Comparison of ENCODE assay signal across 9 cellular contexts in genomic region chr11:120172054-120172881, GRCh38. TPM values are rescaled to one million over a fixed set of nuclear protein-coding genes. Genes with fewer than 3 reads are reported as not detected.
A peak's percentile ranks its signal among the peaks of the same experiment; 100 is the strongest.
DNase-seq lines count a peak whose midpoint lies in the region; ATAC-seq, FAIRE-seq and TF ChIP-seq lines count a peak whose summit lies in the region.
"Had no signal": no experiment of that assay in that cellular context is flagged by ENCODE, and none has a peak within 500 bp of the region (broad histone marks: within the 10 kb centered on the region; RNA-seq: fewer than 3 reads in every experiment).

No MANE protein-coding gene starts in this region.

- DNase-seq in AG04449 (ENCODE audit: low read depth, low spot score), result no peak
- DNase-seq in M059J (ENCODE audit: low read depth), result peak; percentile 65
- peak in 27 of 34 experiments; percentile 7 to 43 (median 25) for DNase-seq in T-cell
- DNase-seq in bronchial epithelial cell (ENCODE audit: low read depth), result peak; percentile 39
- peak; percentile 89 for DNase-seq in islet precursor cell
- peak; percentile 50 for DNase-seq in stimulated activated CD4-positive, alpha-beta T cell treated with anti-CD3 and anti-CD28 coated beads, Interleukin-1b, Interleukin-23, amount 100 ng/mL, for 48 hours

- CTCF ChIA-PET in AG04449 (lab: Yijun Ruan, JAX), result interaction anchor here (0.6 to 14.8 kb wide), 28 partner anchors 8 to 569 kb away, joined by 3 to 461 read pairs (median 4); no protein-coding TSS in a partner anchor
- CTCF ChIA-PET in T-cell (lab: Charles Lee), result interaction anchor here in 1 of 2 donors (0.6 to 1.9 kb wide), 2 partner anchors 21 to 59 kb away, joined by 3 to 10 read pairs; no protein-coding TSS in a partner anchor

- no peaks in the 10 kb centered on the region for H3K9me3 Mint-ChIP-seq in T-cell

- TF ChIP-seq CTCF in AG04449 (IDR thresholded peaks at IDR 0.05; ENCODE audit: insufficient read depth, low read length, missing control alignments) (peak; percentile 82), GM12873 (IDR thresholded peaks at IDR 0.05; ENCODE audit: insufficient read depth, low read depth, low read length, missing control alignments) (peak; percentile 86), bronchial epithelial cell (IDR thresholded peaks at IDR 0.05; ENCODE audit: insufficient read depth, low read length, severe bottlenecking) (peak; percentile 92)

- FAIRE-seq in bronchial epithelial cell (lab: Jason Lieb, UNC), result peak; percentile 98
- FAIRE-seq: islet of Langerhans had no signal

- peaks cover 49 to 70% of the 10 kb centered on the region in 2 donors for H3K27me3 Mint-ChIP-seq in T-cell

- no peaks in the 10 kb centered on the region for H3K36me3 ChIP-seq in bronchial epithelial cell (ENCODE audit: control insufficient read depth, insufficient read depth, low read length)

- peaks cover 4 to 9% (median 5%) of the 10 kb centered on the region in 3 donors for H3K4me1 Mint-ChIP-seq in T-cell

- ATAC-seq in T-cell (replicated peaks in 1 of 4) (peak; percentile 24 to 55 (median 42)), GM19395 (IDR thresholded peaks at IDR 0.05; ENCODE audit: unreplicated experiment) (no peak)

- POLR2A ChIA-PET in AG04449 (lab: Yijun Ruan, JAX) (no interaction called here), T-cell (lab: Charles Lee) (no interaction called here)

- peaks cover 2% of the 10 kb centered on the region for H3K27me3 ChIP-seq in bronchial epithelial cell (ENCODE audit: control insufficient read depth, insufficient read depth, low read length)

- H3K4me3 Mint-ChIP-seq in T-cell, result peak overlapping the region in 1 of 3 donors; percentile 24

- H3K36me3 Mint-ChIP-seq in T-cell, result no peaks in the 10 kb centered on the region

- H3K27ac Mint-ChIP-seq in T-cell, result no peak overlapping the region

- no peak overlapping the region for H3K4me3 ChIP-seq in AG04449 (ENCODE audit: low read depth, low read length)
- no peak overlapping the region for H3K4me3 ChIP-seq in bronchial epithelial cell (ENCODE audit: low read depth, low read length)

RNA-seq across cellular contexts. Expression of gene TRIM29, which starts 34.4 kb away (rescaled TPM):
- 0.32 and 0.49 TPM in 2 replicates for total RNA-seq in M059J (2014; rRNA removed; shearing (Covaris generic))
- total RNA-seq in T-cell (not detected), bronchial epithelial cell (146 and 441 TPM in 2 replicates)

RNA-seq across cellular contexts. Expression of gene OAF, which starts 38.6 kb away (rescaled TPM):
- total RNA-seq in M059J (2014; rRNA removed; shearing (Covaris generic)), result 65.0 and 105 TPM in 2 replicates
- 1 to 10 TPM; 3.2 to 6.0 (median 4.0) TPM for total RNA-seq in T-cell
- 5.9 and 9.0 TPM in 2 replicates for total RNA-seq in bronchial epithelial cell

Comparison
In these comparisons a context has a peak if more than half of its experiments do, and no peak if none do; other contexts are left out.
1. RNA of gene TRIM29, which starts 34.4 kb away (total RNA-seq): 146 to 441 TPM in bronchial epithelial cell; 0.32 to 0.49 TPM in M059J and not detected in T-cell; every median in the first group is over 10 times any median in the second.
2. Peak in every context shown above with its lines, with median percentiles within 50 percentile points of each other: CTCF ChIP-seq.